ENCODE assay signal across 1 cellular context in genomic region chr3:9769012-9769411, GRCh38.
TF ChIP-seq lines count a peak whose summit lies in the region.

No MANE protein-coding gene starts in this region.

TF ChIP-seq in HepG2, 621 proteins besides CTCF, POLR2A, EP300 and RAD21:
- peak; percentile 41; the same call in 1 of the 2 replicates for TF ChIP-seq ZNF605 (CRISPR knock-in tag; IDR thresholded peaks at IDR 0.05)
- TF ChIP-seq ZNF614 (CRISPR knock-in tag; IDR thresholded peaks at IDR 0.05; ENCODE audit: borderline replicate concordance), result no peak
